In genomic region chr15:97960364-97961066, GRCh38 we compare ENCODE assay signal across 8 cellular contexts. TPM values are rescaled to one million over a fixed set of nuclear protein-coding genes. Genes with fewer than 3 reads are reported as not detected.
DNase-seq lines count a peak whose midpoint lies in the region; ATAC-seq, FAIRE-seq and TF ChIP-seq lines count a peak whose summit lies in the region.

Gene ARRDC4 (plus strand): TSS chr15:97960703. CDS start chr15:97960862, 159 bp downstream.

- H3K36me3 ChIP-seq in adrenal gland (replicated peaks in 1 of 2) (no peaks in the 10 kb centered on the region), pancreas (no peaks in the 10 kb centered on the region), thoracic aorta (no peaks in the 10 kb centered on the region)

- DNase-seq in ELF-1 (ENCODE audit: low read depth, low spot score) = peak; percentile 100
- peak; percentile 95 for DNase-seq in NCI-H1105 treated with DMSO at 0.1 percent for 48 hours (lab: John Stamatoyannopoulos, UW)
- DNase-seq in T-helper 1 cell = peak; percentile 76 to 97 (median 89)
- peak; percentile 100 for DNase-seq in adrenal gland
- peak; percentile 100 for DNase-seq in cardiac septum (ENCODE audit: low spot score)
- DNase-seq in pancreas = peak; percentile 95 to 100 (median 100)
- peak; percentile 99 for DNase-seq in thoracic aorta (ENCODE audit: low spot score)

- 0 to 1% (median 0%) methylated on average over 13 to 69 of the region's 69 CpGs; no CpG with 5 or more reads in 1 of the 4 donors for WGBS in adrenal gland, 4 donors
- 1% methylated on average over 65 to 69 of the region's 69 CpGs for WGBS in pancreas, 2 donors

- peak; percentile 88 to 89 for TF ChIP-seq POLR2A in adrenal gland (IDR thresholded peaks at IDR 0.05)

- H3K4me3 ChIP-seq in adrenal gland (peak within 1 kb of the TSS; percentile 50 to 78 (median 64)), pancreas (peak within 1 kb of the TSS; percentile 82 to 96 (median 87)), thoracic aorta (peak within 1 kb of the TSS; percentile 90)

- H3K4me1 ChIP-seq in adrenal gland (replicated peaks in 1 of 2) = peaks cover 12 to 39% of the 10 kb centered on the region in 2 donors
- H3K4me1 ChIP-seq in pancreas = peaks cover 6 to 25% (median 9%) of the 10 kb centered on the region in 3 donors
- H3K4me1 ChIP-seq in thoracic aorta (ENCODE audit: control insufficient read depth in 1 of 2, low read depth in 2 of 2) = peaks cover 7 to 16% of the 10 kb centered on the region in 2 donors

- intact Hi-C loops in adrenal gland (cut with DNase I) (no loop called here), cardiac septum (cut with DNase I) (no loop called here), pancreas (cut with DNase I) (loop anchor here in 1 of 3 donors (10.0 kb wide), 1 partner anchor 74 kb away; no protein-coding TSS in a partner anchor)

- ATAC-seq in HG02571 (IDR thresholded peaks at IDR 0.05; ENCODE audit: unreplicated experiment) (peak; percentile 64), pancreas (peak; percentile 92 to 97 (median 93)), thoracic aorta (ENCODE audit: insufficient number of reproducible peaks, low FRiP score, low read depth) (peak; percentile 99)

- FAIRE-seq in pancreas (lab: Jason Lieb, UNC) = peak; percentile 98

- H3K27me3 ChIP-seq in adrenal gland (no peaks in the 10 kb centered on the region), pancreas (no peaks in the 10 kb centered on the region), thoracic aorta (replicated peaks; ENCODE audit: insufficient read depth) (no peaks in the 10 kb centered on the region)

- H3K27ac ChIP-seq in adrenal gland (peak within 1 kb of the TSS; percentile 63 to 94 (median 76)), pancreas (peak within 1 kb of the TSS; percentile 79 to 95 (median 90)), thoracic aorta (peak within 1 kb of the TSS; percentile 75 to 77)

- TF ChIP-seq CTCF in adrenal gland (IDR thresholded peaks at IDR 0.05) = no peak
- no peak for TF ChIP-seq CTCF in pancreas (IDR thresholded peaks at IDR 0.05)
- TF ChIP-seq CTCF in thoracic aorta (IDR thresholded peaks at IDR 0.05) = no peak

- no peaks in the 10 kb centered on the region for H3K9me3 ChIP-seq in adrenal gland (replicated peaks in 1 of 3)
- no peaks in the 10 kb centered on the region for H3K9me3 ChIP-seq in pancreas
- H3K9me3 ChIP-seq in thoracic aorta = no peaks in the 10 kb centered on the region

RNA-seq across cellular contexts. Expression of gene ARRDC4, which starts in this region (rescaled TPM):
- total RNA-seq in adrenal gland = 10 to 100 TPM; 18.1 to 38.7 (median 24.8) TPM
- 10 to 100 TPM; 15.1 to 30.0 (median 23.8) TPM for polyA plus RNA-seq in adrenal gland
- 95.1 TPM for total RNA-seq in cardiac septum
- total RNA-seq in pancreas = 10 to 100 TPM; 10.8 to 32.7 (median 14.4) TPM
- polyA plus RNA-seq in pancreas = 10 to 100 TPM; 16.2 to 29.8 TPM
- total RNA-seq in thoracic aorta = 10 to 100 TPM; 18.8 to 31.0 TPM

Comparison
In these comparisons a context has a peak if more than half of its experiments do, and no peak if none do; other contexts are left out.
1. Peak in every context shown above with its lines: DNase-seq, ATAC-seq, H3K4me3 ChIP-seq and H3K27ac ChIP-seq.